Comparison of ENCODE assay signal across 15 cellular contexts in genomic region chr1:51346086-51346942, GRCh38. TPM values are rescaled to one million over a fixed set of nuclear protein-coding genes. Genes with fewer than 3 reads are reported as not detected.
A peak's percentile ranks its signal among the peaks of the same experiment; 100 is the strongest.
DNase-seq lines count a peak whose midpoint lies in the region; ATAC-seq and TF ChIP-seq lines count a peak whose summit lies in the region.
"Had no signal": no experiment of that assay in that cellular context is flagged by ENCODE, and none has a peak within 500 bp of the region (broad histone marks: within the 10 kb centered on the region; RNA-seq: fewer than 3 reads in every experiment).

No MANE protein-coding gene starts in this region.

- TF ChIP-seq CTCF in type B pancreatic cell (conservative IDR thresholded peaks at IDR 0.05): no peak

- H3K4me3 Mint-ChIP-seq in IgD-negative memory B cell: no peak overlapping the region
- H3K4me3 Mint-ChIP-seq in type B pancreatic cell: peak overlapping the region; percentile 51
- H3K4me3 Mint-ChIP-seq: CD8-positive, alpha-beta memory T cell had no signal

- peak; percentile 36 for DNase-seq in activated CD8-positive, alpha-beta memory T cell treated with anti-CD3 and anti-CD28 coated beads, Interleukin-2, amount 50 U/mL, for 48 hours
- no peak for DNase-seq in activated CD8-positive, alpha-beta memory T cell treated with anti-CD3 and anti-CD28 coated beads, Interleukin-2, amount 50 U/mL, for 4 hours
- peak; percentile 33 for DNase-seq in left lobe of liver (ENCODE audit: low spot score)
- DNase-seq in type B pancreatic cell (ENCODE audit: extremely low spot score, unreplicated experiment): no peak
- DNase-seq in cardiac septum (ENCODE audit: low spot score): no peak
- no peak for DNase-seq in EL
- DNase-seq: CD8-positive, alpha-beta memory T cell; DMS79; GOT3; KBM-7; NCI-H1417 treated with DMSO at 0.1 percent for 48 hours; NCI-H1930; NCI-H526 had no signal

- intact Hi-C loops in cardiac septum (cut with DNase I): no loop called here

- ATAC-seq in left lobe of liver: peak; percentile 4
- ATAC-seq in HG03378 (IDR thresholded peaks at IDR 0.05; ENCODE audit: unreplicated experiment): no peak

- H3K27me3 Mint-ChIP-seq in IgD-negative memory B cell (peaks cover 20% of the 10 kb centered on the region), type B pancreatic cell (peaks cover 51% of the 10 kb centered on the region)

- H3K4me1 Mint-ChIP-seq in IgD-negative memory B cell: peaks cover 6 to 8% (median 7%) of the 10 kb centered on the region in 3 donors
- peaks cover 5% of the 10 kb centered on the region for H3K4me1 Mint-ChIP-seq in type B pancreatic cell (ENCODE audit: unreplicated experiment)

- H3K9me3 Mint-ChIP-seq in IgD-negative memory B cell (no peaks in the 10 kb centered on the region), type B pancreatic cell (no peaks in the 10 kb centered on the region)
- H3K9me3 Mint-ChIP-seq: CD8-positive, alpha-beta memory T cell had no signal

- H3K27ac Mint-ChIP-seq in IgD-negative memory B cell (peak overlapping the region in 2 of 3 donors; percentile 3 to 18), type B pancreatic cell (no peak overlapping the region)
- H3K27ac Mint-ChIP-seq: CD8-positive, alpha-beta memory T cell had no signal

- no peaks in the 10 kb centered on the region for H3K36me3 Mint-ChIP-seq in IgD-negative memory B cell
- no peaks in the 10 kb centered on the region for H3K36me3 Mint-ChIP-seq in type B pancreatic cell

RNA-seq across cellular contexts. Expression of gene TTC39A, which starts 16.0 kb away (rescaled TPM):
- polyA plus RNA-seq in IgD-negative memory B cell: not detected
- total RNA-seq in left lobe of liver (2.7 TPM), type B pancreatic cell (ENCODE audit: low replicate concordance) (16.3 and 21.1 TPM in 2 replicates), cardiac septum (20.3 TPM)
- polyA plus RNA-seq: CD8-positive, alpha-beta memory T cell had no signal

Comparison
In these comparisons a context has a peak if more than half of its experiments do, and no peak if none do; other contexts are left out.
1. DNase-seq: peak in activated CD8-positive, alpha-beta memory T cell treated with anti-CD3 and anti-CD28 coated beads, Interleukin-2, amount 50 U/mL, for 48 hours (single experiment) and left lobe of liver (single experiment); none in activated CD8-positive, alpha-beta memory T cell treated with anti-CD3 and anti-CD28 coated beads, Interleukin-2, amount 50 U/mL, for 4 hours (single experiment), type B pancreatic cell (single experiment), cardiac septum (single experiment) and EL (single experiment).